Comparison of ENCODE assay signal across 8 cellular contexts in the genomic region with DNA sequence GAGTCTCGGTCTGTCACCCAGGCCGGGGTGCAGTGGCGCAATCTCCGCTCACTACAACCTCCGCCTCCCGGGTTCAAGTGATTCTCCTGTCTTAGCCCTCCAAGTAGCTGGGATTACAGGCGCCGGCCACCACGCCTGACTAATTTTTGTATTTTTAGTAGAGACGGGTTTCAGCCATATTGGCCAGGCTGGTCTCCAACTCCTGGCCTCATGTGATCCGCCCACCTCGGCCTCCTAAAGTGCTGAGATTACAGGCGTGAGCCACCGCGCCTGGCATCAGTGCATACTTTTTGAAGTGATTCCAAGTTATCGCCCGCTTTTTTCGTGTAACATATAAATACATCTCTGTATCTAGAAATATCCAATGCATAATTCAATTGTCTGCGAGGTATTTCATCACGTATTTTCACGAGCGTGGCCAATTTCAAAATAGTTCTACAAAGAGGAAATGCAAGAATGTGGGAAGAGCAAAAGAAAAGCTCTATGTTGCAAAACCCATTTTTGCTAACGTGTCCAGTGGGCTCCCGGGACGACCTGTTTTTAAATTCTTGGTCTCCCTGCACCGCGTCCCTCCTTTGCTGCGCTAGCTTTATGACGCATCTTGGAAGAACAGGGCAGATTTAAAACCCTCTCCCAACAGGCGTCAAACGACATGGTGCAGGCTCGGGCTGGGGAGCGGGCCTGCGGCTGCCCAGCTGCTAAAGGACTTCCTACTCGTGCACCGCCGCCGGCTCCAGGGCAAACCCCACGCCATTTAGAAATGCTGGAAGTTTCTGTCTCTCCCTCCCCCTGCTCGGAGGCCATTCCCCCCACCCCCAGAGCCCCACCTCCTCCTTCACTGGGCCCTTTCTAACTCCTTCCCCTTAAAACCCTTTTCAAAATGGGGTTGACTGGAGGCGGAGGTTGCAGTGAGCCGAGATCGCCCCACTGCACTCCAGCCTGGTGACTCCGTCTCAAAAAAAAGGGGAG.
DNase-seq lines count a peak whose midpoint lies in the region; ATAC-seq lines count a peak whose summit lies in the region.

No MANE protein-coding gene starts in this region.

- H3K9ac ChIP-seq in iPS-18a (ENCODE audit: low read length): peak overlapping the region; percentile 49

- peak overlapping the region; percentile 52 for H3K4me3 ChIP-seq in iPS-18a (ENCODE audit: low read length)

- DNase-seq in NCI-H524 (lab: John Stamatoyannopoulos, UW) (peak; percentile 6 to 17), NCI-H524 treated with DMSO at 0.1 percent for 48 hours (lab: John Stamatoyannopoulos, UW) (no peak), NCI-H226 (peak; percentile 64), T47D (ENCODE audit: low read depth in 1 of 2, low spot score in 1 of 2) (peak; percentile 38 to 58), retina (peak; percentile 56)
- DNase-seq in activated CD4-positive, CD25-positive, alpha-beta regulatory T cell (lab: John Stamatoyannopoulos, UW): no peak

- H3K9me3 ChIP-seq in iPS-18a (ENCODE audit: control insufficient read depth, low read depth, low read length): no peaks in the 10 kb centered on the region

- H3K27me3 ChIP-seq in iPS-18a (ENCODE audit: control insufficient read depth, insufficient read depth, low read length): no peaks in the 10 kb centered on the region

- no peaks in the 10 kb centered on the region for H3K36me3 ChIP-seq in iPS-18a (ENCODE audit: control insufficient read depth, low read depth, low read length)

- no peak overlapping the region for H3K27ac ChIP-seq in iPS-18a (ENCODE audit: low read length)

- no peak for ATAC-seq in HG02870 (IDR thresholded peaks at IDR 0.05; ENCODE audit: unreplicated experiment)

- in situ Hi-C loops in T47D (cut with HindIII; ENCODE audit: low pct_unique_long_range_greater_than_20kb, low sequenced_read_pairs): no loop called here

- H3K4me1 ChIP-seq in iPS-18a (ENCODE audit: control insufficient read depth, low read depth, low read length): peaks cover 4% of the 10 kb centered on the region

Comparison
In these comparisons a context has a peak if more than half of its experiments do, and no peak if none do; other contexts are left out.
1. DNase-seq: peak in NCI-H524 (2 of 2), NCI-H226 (single experiment), T47D (2 of 2) and retina (single experiment); none in NCI-H524 treated with DMSO at 0.1 percent for 48 hours (single experiment) and activated CD4-positive, CD25-positive, alpha-beta regulatory T cell (0 of 4).